Comparison of ENCODE assay signal across 8 cellular contexts in the genomic region with DNA sequence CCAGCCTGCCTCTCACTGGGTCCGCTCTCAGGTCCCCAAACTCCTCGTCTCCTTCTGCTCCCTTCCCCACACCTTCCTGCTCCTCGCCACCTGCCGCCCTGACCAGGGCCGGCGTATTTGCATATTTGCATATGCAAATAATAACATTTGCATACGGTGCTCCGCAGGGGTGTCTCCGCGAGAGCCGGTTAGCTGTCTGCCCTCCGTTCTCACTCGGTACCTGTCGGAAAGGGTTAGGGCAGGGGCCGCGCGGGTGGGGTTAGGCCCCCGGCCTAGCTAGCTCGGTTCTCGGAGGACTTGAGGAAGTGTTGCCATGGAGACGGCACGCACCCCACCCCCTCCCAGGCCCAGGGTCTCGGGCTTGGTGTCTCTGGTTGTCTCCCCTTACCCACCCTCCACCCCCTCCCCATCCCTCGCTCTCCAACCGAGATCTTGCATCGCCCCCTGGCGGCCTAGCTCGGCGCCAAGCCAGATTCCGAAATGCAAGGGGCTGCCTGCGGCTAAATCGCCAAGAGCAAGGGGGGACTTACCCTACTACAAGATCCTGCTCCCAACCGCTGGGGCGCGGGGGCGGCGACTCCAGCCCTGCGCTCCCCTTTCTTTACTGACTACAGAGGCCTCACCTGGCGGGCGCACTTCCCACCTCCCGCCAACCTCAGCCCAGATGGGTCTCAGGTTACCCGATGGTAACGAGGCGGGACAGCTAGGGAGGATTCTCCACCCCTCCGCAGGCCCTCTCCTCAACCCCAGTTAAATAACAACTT. TPM values are rescaled to one million over a fixed set of nuclear protein-coding genes. Genes with fewer than 3 reads are reported as not detected.
DNase-seq lines count a peak whose midpoint lies in the region; ATAC-seq and TF ChIP-seq lines count a peak whose summit lies in the region.

No MANE protein-coding gene starts in this region.

- H3K4me1 Mint-ChIP-seq in T-helper 2 cell treated with Interferon-gamma antibody and Interleukin-4, amounts not matched to agents 5 μg/mL and 100 μg/mL, for 36 hours (ENCODE audit: low read depth) = peaks cover 43% of the 10 kb centered on the region
- peaks cover 64% of the 10 kb centered on the region for H3K4me1 Mint-ChIP-seq in brain

- ATAC-seq in GM21526 (IDR thresholded peaks at IDR 0.05; ENCODE audit: low FRiP score, unreplicated experiment) (peak; percentile 31), GM21367 (IDR thresholded peaks at IDR 0.05; ENCODE audit: unreplicated experiment) (no peak)

- H3K36me3 Mint-ChIP-seq in T-helper 2 cell treated with Interferon-gamma antibody and Interleukin-4, amounts not matched to agents 5 μg/mL and 100 μg/mL, for 36 hours (ENCODE audit: low read depth) = no peaks in the 10 kb centered on the region
- peaks cover 9% of the 10 kb centered on the region for H3K36me3 Mint-ChIP-seq in brain

- H3K27ac Mint-ChIP-seq in T-helper 2 cell treated with Interferon-gamma antibody and Interleukin-4, amounts not matched to agents 5 μg/mL and 100 μg/mL, for 36 hours = peak overlapping the region; percentile 45
- peak overlapping the region; percentile 82 to 99 (median 97) for H3K27ac Mint-ChIP-seq in brain

- peak; percentile 67 to 78 for TF ChIP-seq CTCF in brain (conservative IDR thresholded peaks at IDR 0.05)

- DNase-seq in D341Med (ENCODE audit: low spot score) = peak; percentile 84
- peak; percentile 88 for DNase-seq in NCI-H1436 (lab: John Stamatoyannopoulos, UW)
- peak; percentile 66 for DNase-seq in T-helper 2 cell treated with Interferon-gamma antibody and Interleukin-4, amounts not matched to agents 5 μg/mL and 100 μg/mL, for 36 hours (ENCODE audit: low spot score)
- DNase-seq in islet precursor cell = peak; percentile 94
- peak in 2 of 3 experiments; percentile 40 to 72 for DNase-seq in stimulated activated CD4-positive, alpha-beta T cell treated with anti-CD3 and anti-CD28 coated beads, TNF-alpha, amount 100 ng/mL, for 24 hours (ENCODE audit: low read depth in 3 of 3)

- H3K27me3 Mint-ChIP-seq in T-helper 2 cell treated with Interferon-gamma antibody and Interleukin-4, amounts not matched to agents 5 μg/mL and 100 μg/mL, for 36 hours (ENCODE audit: low read depth) = peaks cover 30% of the 10 kb centered on the region
- peaks cover 43% of the 10 kb centered on the region for H3K27me3 Mint-ChIP-seq in brain

- no peaks in the 10 kb centered on the region for H3K9me3 Mint-ChIP-seq in T-helper 2 cell treated with Interferon-gamma antibody and Interleukin-4, amounts not matched to agents 5 μg/mL and 100 μg/mL, for 36 hours
- peaks cover 0 to 3% (median 0%) of the 10 kb centered on the region in 5 experiments for H3K9me3 Mint-ChIP-seq in brain

- peak overlapping the region; percentile 75 for H3K4me3 Mint-ChIP-seq in T-helper 2 cell treated with Interferon-gamma antibody and Interleukin-4, amounts not matched to agents 5 μg/mL and 100 μg/mL, for 36 hours
- H3K4me3 Mint-ChIP-seq in brain = peak overlapping the region; percentile 84 to 92 (median 88)

RNA-seq across cellular contexts. Expression of gene STAC3, which starts 8.1 kb away (rescaled TPM):
- 1.9 TPM for polyA plus RNA-seq in brain (ENCODE audit: insufficient read depth, low read depth, low replicate concordance)

RNA-seq across cellular contexts. Expression of gene SHMT2, which starts 13.4 kb away (rescaled TPM):
- 394 TPM for polyA plus RNA-seq in brain (ENCODE audit: insufficient read depth, low read depth, low replicate concordance)

RNA-seq across cellular contexts. Expression of gene NXPH4, which starts 26.3 kb away (rescaled TPM):
- polyA plus RNA-seq in brain (ENCODE audit: insufficient read depth, low read depth, low replicate concordance) = 41.8 TPM
